In genomic region chr7:107811934-107812333, GRCh38 we compare ENCODE assay signal across 22 cellular contexts. TPM values are rescaled to one million over a fixed set of nuclear protein-coding genes. Genes with fewer than 3 reads are reported as not detected.
DNase-seq lines count a peak whose midpoint lies in the region; ATAC-seq, FAIRE-seq and TF ChIP-seq lines count a peak whose summit lies in the region.
"Had no signal": no experiment of that assay in that cellular context is flagged by ENCODE, and none has a peak within 500 bp of the region (broad histone marks: within the 10 kb centered on the region; RNA-seq: fewer than 3 reads in every experiment).

No MANE protein-coding gene starts in this region.

- ATAC-seq in A549 (no peak), HG02642 (IDR thresholded peaks at IDR 0.05; ENCODE audit: poor library complexity, unreplicated experiment) (no peak)
- ATAC-seq: CD8-positive, alpha-beta T cell had no signal

- H3K4me2 ChIP-seq in A549, result no peak overlapping the region

- H3K27ac ChIP-seq in A549 (no peak overlapping the region), VCaP (peak overlapping the region; percentile 1; the same call in 1 of the 2 replicates), prostate gland (peak overlapping the region; percentile 57 to 83), transverse colon (peak overlapping the region in 3 of 4 donors; percentile 33 to 63 (median 62))

- H3K9me3 ChIP-seq in A549, result no peaks in the 10 kb centered on the region
- H3K9me3 ChIP-seq in prostate gland, result no peaks in the 10 kb centered on the region
- no peaks in the 10 kb centered on the region for H3K9me3 ChIP-seq in transverse colon
- H3K9me3 ChIP-seq: BE2C had no signal

- in situ Hi-C loops in transverse colon (cut with MboI; ENCODE audit: low pct_ligation_motif_present in 1 of 4, low pct_unique_long_range_greater_than_20kb in 1 of 4, low sequenced_read_pairs in 3 of 4), result no loop called here

- no peaks in the 10 kb centered on the region for H3K27me3 ChIP-seq in prostate gland (replicated peaks; ENCODE audit: insufficient read depth)
- H3K27me3 ChIP-seq in transverse colon, result no peaks in the 10 kb centered on the region
- H3K27me3 ChIP-seq: BE2C had no signal

- H3K36me3 ChIP-seq in prostate gland (no peaks in the 10 kb centered on the region), transverse colon (no peaks in the 10 kb centered on the region)
- H3K36me3 ChIP-seq: BE2C had no signal

- CTCF ChIA-PET in A549 (lab: Yijun Ruan, JAX), result interaction anchor here (0.8 kb wide), 1 partner anchor 63 kb away, joined by 3 read pairs; no protein-coding TSS in a partner anchor

- TF ChIP-seq EP300 in A549 (IDR thresholded peaks at IDR 0.05) (no peak), transverse colon (IDR thresholded peaks at IDR 0.05; ENCODE audit: low read depth) (peak; percentile 94)

- FAIRE-seq in A549 (lab: Jason Lieb, UNC), result peak; percentile 56
- FAIRE-seq: A204.1, D721Med, GM12892, GM19239 had no signal

- intact Hi-C loops in prostate gland (cut with DNase I), result loop anchor here (2.0 to 5.0 kb wide), 2 partner anchors 25 to 35 kb away; no protein-coding TSS in a partner anchor
- intact Hi-C loops in transverse colon (cut with DNase I; ENCODE audit: low total_unique reads), result no loop called here

- TF ChIP-seq POLR2A in A549 (IDR thresholded peaks at IDR 0.05; ENCODE audit: low read length) (no peak), prostate gland (IDR thresholded peaks at IDR 0.05) (no peak), transverse colon (IDR thresholded peaks at IDR 0.05) (no peak)

- H3K4me1 ChIP-seq in A549 (no peaks in the 10 kb centered on the region), prostate gland (replicated peaks) (peaks cover 6% of the 10 kb centered on the region), transverse colon (peaks cover 0 to 23% (median 9%) of the 10 kb centered on the region in 4 donors)
- H3K4me1 ChIP-seq: BE2C had no signal

- TF ChIP-seq CTCF in A549 (IDR thresholded peaks at IDR 0.05) (no peak), VCaP (conservative IDR thresholded peaks at IDR 0.05) (no peak), prostate gland (IDR thresholded peaks at IDR 0.05) (no peak), transverse colon (IDR thresholded peaks at IDR 0.05) (no peak)

- no peak for DNase-seq in A549 (ENCODE audit: low read depth in 1 of 2, low spot score in 1 of 2)
- peak; percentile 69 for DNase-seq in prostate gland (ENCODE audit: low spot score)
- DNase-seq in transverse colon, result no peak
- DNase-seq in HuH-7.5 (ENCODE audit: low spot score), result no peak
- DNase-seq in LoVo (ENCODE audit: low spot score), result no peak
- DNase-seq: BE2C; CD8-positive, alpha-beta T cell; COR-L47; DMS153; DMS79 treated with DMSO at 0.1 percent for 48 hours; GDM1; GOT3; H9 had no signal

- POLR2A ChIA-PET in A549 (lab: Yijun Ruan, JAX), result no interaction called here

- H3K4me3 ChIP-seq in A549 (no peak overlapping the region), prostate gland (no peak overlapping the region), transverse colon (no peak overlapping the region)

- WGBS in A549 (ENCODE audit: missing lambda C conversion rate), result 48% methylated on average over 5 of the region's 5 CpGs
- WGBS in prostate gland, result 23% methylated on average over 5 of the region's 5 CpGs
- 72% methylated on average over 3 to 5 of the region's 5 CpGs for WGBS in transverse colon (ENCODE audit: low coverage in 1 of 2), 2 donors

- no peak for TF ChIP-seq RAD21 in A549 (conservative IDR thresholded peaks at IDR 0.05 in 1 of 2, IDR thresholded peaks at IDR 0.05 in 1 of 2)

TF ChIP-seq in A549, 52 proteins besides CTCF, POLR2A, EP300 and RAD21:
- no peak for TF ChIP-seq HOXA7 (CRISPR knock-in tag; IDR thresholded peaks at IDR 0.05)
TF ChIP-seq in A549: peak in this region for 0.

RNA-seq across cellular contexts. Expression of gene SLC26A3, which starts 8.9 kb away (rescaled TPM):
- polyA plus RNA-seq in A549 (2011; rRNA removed) (not detected in 2 replicates), A549 (2017; fragmentation: RNase III; extraction: RNeasy Plus Mini Kit Qiagen cat#74134 plus additional on column Dnase treatment) (not detected in 3 replicates)
- not detected in 2 replicates for polyA plus RNA-seq in A549 (2012; cell fraction: cytosol; rRNA removed)
- polyA plus RNA-seq in A549 (2012; cell fraction: nucleus; rRNA removed), result not detected in 2 replicates
- polyA minus RNA-seq in A549 (2011; rRNA and poly(A)+ RNA removed), result not detected in 2 replicates
- total RNA-seq in prostate gland (1 to 10 TPM in 1 of 2 donors, under 1 TPM in 1; 0.91 to 3.3 TPM), transverse colon (1,000 to 10,000 TPM in 3 of 4 donors, 100 to 1,000 TPM in 1; 296 to 4,526 (median 2,822) TPM)
- total RNA-seq: CD8-positive, alpha-beta T cell; H9; HT1080 had no signal
- polyA plus RNA-seq: AG04450, CD14-positive monocyte had no signal

Comparison
In these comparisons a context has a peak if more than half of its experiments do, and no peak if none do; other contexts are left out.
1. H3K27ac ChIP-seq: peak in VCaP (single experiment), prostate gland (2 of 2) and transverse colon (3 of 4); none in A549 (0 of 2).
2. RNA of gene SLC26A3, which starts 8.9 kb away (total RNA-seq): 296 to 4,526 TPM in transverse colon; 0.91 to 3.3 TPM in prostate gland; every median in the first group is over 10 times any median in the second.